Comparison of ENCODE assay signal across 3 cellular contexts in genomic region chr17:30929861-30930260, GRCh38. TPM values are rescaled to one million over a fixed set of nuclear protein-coding genes. Genes with fewer than 3 reads are reported as not detected.
"Had no signal": no experiment of that assay in that cellular context is flagged by ENCODE, and none has a peak within 500 bp of the region (broad histone marks: within the 10 kb centered on the region; RNA-seq: fewer than 3 reads in every experiment).

No MANE protein-coding gene starts in this region.

RNA-seq across cellular contexts. Expression of gene ADAP2, which starts 8.1 kb away (rescaled TPM):
- total RNA-seq: RPMI7951, SJCRH30 had no signal

RNA-seq across cellular contexts. Expression of gene RNF135, which starts 41.0 kb away (rescaled TPM):
- polyA plus RNA-seq: SK-N-SH had no signal
